Comparison of ENCODE assay signal across 8 cellular contexts in genomic region chr11:119381186-119381988, GRCh38. TPM values are rescaled to one million over a fixed set of nuclear protein-coding genes. Genes with fewer than 3 reads are reported as not detected.
DNase-seq lines count a peak whose midpoint lies in the region; ATAC-seq and TF ChIP-seq lines count a peak whose summit lies in the region.

USP2 (minus strand) TSS chr11:119381690; CDS start chr11:119373480, 8,210 bp downstream.

- peaks cover 12 to 21% (median 16%) of the 10 kb centered on the region in 3 donors for H3K27me3 Mint-ChIP-seq in CD14-positive monocyte (ENCODE audit: low read depth in 3 of 3)

- H3K27ac Mint-ChIP-seq in CD14-positive monocyte = peak within 1 kb of the TSS in 1 of 7 donors; percentile 64

- ATAC-seq in GM19438 (IDR thresholded peaks at IDR 0.05; ENCODE audit: low read depth, unreplicated experiment) (peak; percentile 98), HG03565 (IDR thresholded peaks at IDR 0.05; ENCODE audit: unreplicated experiment) (peak; percentile 97), left lung (peak; percentile 98)

- H3K4me1 ChIP-seq in left lung = peaks cover 4 to 18% of the 10 kb centered on the region in 2 donors

- H3K4me3 Mint-ChIP-seq in CD14-positive monocyte = no peak within 1 kb of the TSS

- no peaks in the 10 kb centered on the region for H3K36me3 Mint-ChIP-seq in CD14-positive monocyte

- H3K27me3 ChIP-seq in left lung = peaks cover 0 to 12% of the 10 kb centered on the region in 2 donors

- no peaks in the 10 kb centered on the region for H3K9me3 ChIP-seq in left lung

- H3K9me3 Mint-ChIP-seq in CD14-positive monocyte = peaks cover 0 to 3% (median 0%) of the 10 kb centered on the region in 7 donors

- H3K4me3 ChIP-seq in left lung = peak within 1 kb of the TSS; percentile 31 to 43

- no peaks in the 10 kb centered on the region for H3K4me1 Mint-ChIP-seq in CD14-positive monocyte

- peak within 1 kb of the TSS in 1 of 2 donors; percentile 41 for H3K27ac ChIP-seq in left lung

- TF ChIP-seq CTCF in CD14-positive monocyte (IDR thresholded peaks at IDR 0.05) (peak; percentile 94), left lung (IDR thresholded peaks at IDR 0.05) (peak; percentile 84 to 92)

- intact Hi-C loops in CD14-positive monocyte (cut with micrococcal nuclease) (no loop called here), left lung (cut with DNase I) (no loop called here)

- DNase-seq in CD14-positive monocyte (ENCODE audit: low spot score) = peak; percentile 98
- peak; percentile 83 for DNase-seq in NCI-H748 treated with DMSO at 0.1 percent for 48 hours (lab: John Stamatoyannopoulos, UW)
- DNase-seq in activated CD4-positive, alpha-beta T cell treated with anti-CD3 and anti-CD28 coated beads, Interleukin-2, amount 50 U/mL, for 4 hours = peak; percentile 96
- DNase-seq in dermis blood vessel endothelial cell = peak; percentile 96
- DNase-seq in left lung = peak; percentile 97 to 98
- peak; percentile 98 for DNase-seq in stimulated activated CD4-positive, alpha-beta T cell treated with anti-CD3 and anti-CD28 coated beads, Interleukin-2, amount 100 ng/mL, for 24 hours

- H3K36me3 ChIP-seq in left lung = no peaks in the 10 kb centered on the region

RNA-seq across cellular contexts. Expression of gene USP2, which starts in this region (rescaled TPM):
- not detected for polyA plus RNA-seq in CD14-positive monocyte
- total RNA-seq in dermis blood vessel endothelial cell (0.33 and 1.2 TPM in 2 replicates), left lung (1 to 10 TPM; 2.6 to 3.7 TPM)

Comparison
In these comparisons a context has a peak if more than half of its experiments do, and no peak if none do; other contexts are left out.
1. Peak in DNase-seq in CD14-positive monocyte; RNA of the gene not detected or under 1 TPM.